10 cellular contexts compared by ENCODE assay signal in genomic region chr14:77565289-77566081, GRCh38. TPM values are rescaled to one million over a fixed set of nuclear protein-coding genes. Genes with fewer than 3 reads are reported as not detected.
DNase-seq lines count a peak whose midpoint lies in the region; ATAC-seq and FAIRE-seq lines count a peak whose summit lies in the region.
"Had no signal": no experiment of that assay in that cellular context is flagged by ENCODE, and none has a peak within 500 bp of the region (broad histone marks: within the 10 kb centered on the region; RNA-seq: fewer than 3 reads in every experiment).

No MANE protein-coding gene starts in this region.

- H3K36me3 Mint-ChIP-seq in dendritic cell treated with granulocyte-macrophage colony-stimulating factor and Interleukin-4, amounts not matched to agents 40 ng/mL and 50 ng/mL, for 4 days (ENCODE audit: low read depth): peaks cover 68% of the 10 kb centered on the region

- H3K27me3 Mint-ChIP-seq in dendritic cell treated with granulocyte-macrophage colony-stimulating factor and Interleukin-4, amounts not matched to agents 40 ng/mL and 50 ng/mL, for 4 days: no peaks in the 10 kb centered on the region

- ATAC-seq in HG03520 (IDR thresholded peaks at IDR 0.05; ENCODE audit: unreplicated experiment): no peak

- peak overlapping the region; percentile 31 for H3K4me3 Mint-ChIP-seq in dendritic cell treated with granulocyte-macrophage colony-stimulating factor and Interleukin-4, amounts not matched to agents 40 ng/mL and 50 ng/mL, for 4 days

- DNase-seq in GM19239 (ENCODE audit: insufficient read length, low spot score): no peak
- peak; percentile 97 for DNase-seq in NOMO-1 treated with DMSO at 0.1 percent for 48 hours (lab: John Stamatoyannopoulos, UW; ENCODE audit: unreplicated experiment)
- DNase-seq in pons (ENCODE audit: low spot score): peak; percentile 48
- no peak for DNase-seq in GOT3 (lab: John Stamatoyannopoulos, UW)
- no peak for DNase-seq in SK-N-DZ (ENCODE audit: low spot score)
- DNase-seq: MG63, pancreas had no signal

- no peaks in the 10 kb centered on the region for H3K9me3 Mint-ChIP-seq in dendritic cell treated with granulocyte-macrophage colony-stimulating factor and Interleukin-4, amounts not matched to agents 40 ng/mL and 50 ng/mL, for 4 days

- intact Hi-C loops in dendritic cell treated with granulocyte-macrophage colony-stimulating factor and Interleukin-4, amounts not matched to agents 40 ng/mL and 50 ng/mL, for 4 days (cut with micrococcal nuclease): no loop called here

- peak overlapping the region; percentile 66 for H3K27ac Mint-ChIP-seq in dendritic cell treated with granulocyte-macrophage colony-stimulating factor and Interleukin-4, amounts not matched to agents 40 ng/mL and 50 ng/mL, for 4 days

- H3K4me1 Mint-ChIP-seq in dendritic cell treated with granulocyte-macrophage colony-stimulating factor and Interleukin-4, amounts not matched to agents 40 ng/mL and 50 ng/mL, for 4 days (ENCODE audit: low read depth): peaks cover 38% of the 10 kb centered on the region

- peak; percentile 62 for FAIRE-seq in GM19239 (lab: Jason Lieb, UNC)
- FAIRE-seq: G401.6, pancreas had no signal

RNA-seq across cellular contexts. Expression of gene SPTLC2, which starts 51.0 kb away (rescaled TPM):
- 17.0 and 22.1 TPM in 2 replicates for polyA plus RNA-seq in SK-N-DZ (2014; cell fraction: cytosol; rRNA removed)
- 5.7 and 19.7 TPM in 2 replicates for polyA plus RNA-seq in SK-N-DZ (2014; cell fraction: nucleus; rRNA removed)

Comparison
In these comparisons a context has a peak if more than half of its experiments do, and no peak if none do; other contexts are left out.
1. DNase-seq: peak in NOMO-1 treated with DMSO at 0.1 percent for 48 hours (single experiment) and pons (single experiment); none in GM19239 (single experiment), GOT3 (single experiment) and SK-N-DZ (single experiment).